In genomic region chr6:143059616-143060353, GRCh38 we compare ENCODE assay signal across 8 cellular contexts. TPM values are rescaled to one million over a fixed set of nuclear protein-coding genes. Genes with fewer than 3 reads are reported as not detected.
DNase-seq lines count a peak whose midpoint lies in the region; ATAC-seq, FAIRE-seq and TF ChIP-seq lines count a peak whose summit lies in the region.

No MANE protein-coding gene starts in this region.

- peaks cover 24% of the 10 kb centered on the region for H3K4me1 Mint-ChIP-seq in activated naive CD8-positive, alpha-beta T cell (ENCODE audit: low read depth)

- TF ChIP-seq EP300 in A549 (IDR thresholded peaks at IDR 0.05) = no peak

- FAIRE-seq in A549 (lab: Jason Lieb, UNC) = no peak

- H3K27ac Mint-ChIP-seq in activated naive CD8-positive, alpha-beta T cell = peak overlapping the region; percentile 94

- peak overlapping the region; percentile 84 to 96 for H3K27ac ChIP-seq in A549
- H3K27ac ChIP-seq in left ventricle myocardium inferior (replicated peaks) = peak overlapping the region; percentile 96
- peak overlapping the region; percentile 94 for H3K27ac ChIP-seq in psoas muscle

- H3K36me3 ChIP-seq in left ventricle myocardium inferior (no peaks in the 10 kb centered on the region), psoas muscle (ENCODE audit: insufficient read depth in 1 of 2, low read depth in 1 of 2) (no peaks in the 10 kb centered on the region)

- no peaks in the 10 kb centered on the region for H3K9me3 Mint-ChIP-seq in activated naive CD8-positive, alpha-beta T cell (ENCODE audit: low read depth)

- TF ChIP-seq RAD21 in A549 (conservative IDR thresholded peaks at IDR 0.05 in 1 of 2, IDR thresholded peaks at IDR 0.05 in 1 of 2) = no peak

- CTCF ChIA-PET in A549 (lab: Yijun Ruan, JAX) = no interaction called here

- H3K9me3 ChIP-seq in A549 = no peaks in the 10 kb centered on the region
- H3K9me3 ChIP-seq in left ventricle myocardium inferior (replicated peaks) = no peaks in the 10 kb centered on the region
- no peaks in the 10 kb centered on the region for H3K9me3 ChIP-seq in psoas muscle

- H3K27me3 ChIP-seq in left ventricle myocardium inferior (ENCODE audit: low read depth) (no peaks in the 10 kb centered on the region), psoas muscle (ENCODE audit: insufficient read depth in 3 of 3, low read length in 2 of 3) (no peaks in the 10 kb centered on the region)

- DNase-seq in A549 (ENCODE audit: low read depth in 1 of 2, low spot score in 1 of 2) = peak in 1 of 2 experiments; percentile 26
- peak; percentile 31 for DNase-seq in GM10266 (ENCODE audit: extremely low spot score)
- DNase-seq in NCI-H2029 treated with DMSO at 0.1 percent for 48 hours (lab: John Stamatoyannopoulos, UW) = peak; percentile 19
- no peak for DNase-seq in left ventricle myocardium inferior
- peak in 1 of 2 donors; percentile 23 for DNase-seq in psoas muscle

- intact Hi-C loops in left ventricle myocardium inferior (cut with micrococcal nuclease) (no loop called here), psoas muscle (cut with DNase I) (loop anchor here (2.0 to 10.0 kb wide), 5 partner anchors 95 to 175 kb away; partner anchors contain the start of gene HIVEP2 (in 1 of the 2))

- H3K36me3 Mint-ChIP-seq in activated naive CD8-positive, alpha-beta T cell = peaks cover 2% of the 10 kb centered on the region

- no peak for TF ChIP-seq POLR2A in A549 (IDR thresholded peaks at IDR 0.05; ENCODE audit: low read length)

- POLR2A ChIA-PET in A549 (lab: Yijun Ruan, JAX) = interaction anchor here (0.6 to 0.8 kb wide), 2 partner anchors 11 to 115 kb away, joined by 3 read pairs; partner anchors contain the start of gene HIVEP2

- 2% methylated on average over 8 of the region's 8 CpGs for WGBS in A549 (ENCODE audit: missing lambda C conversion rate)
- 1 to 3% (median 2%) methylated on average over 8 of the region's 8 CpGs for WGBS in psoas muscle, 3 donors

- H3K27me3 Mint-ChIP-seq in activated naive CD8-positive, alpha-beta T cell = no peaks in the 10 kb centered on the region

- peak overlapping the region; percentile 94 for H3K4me3 Mint-ChIP-seq in activated naive CD8-positive, alpha-beta T cell

- peak in 1 of 2 experiments; percentile 27; a peak in 1 of 6 replicates for ATAC-seq in A549
- ATAC-seq in psoas muscle = peak; percentile 85 to 88 (median 86)
- ATAC-seq in GM19328 (IDR thresholded peaks at IDR 0.05; ENCODE audit: unreplicated experiment) = no peak
- ATAC-seq in HG02852 (IDR thresholded peaks at IDR 0.05; ENCODE audit: unreplicated experiment) = no peak

- H3K4me3 ChIP-seq in A549 (peak overlapping the region; percentile 90), left ventricle myocardium inferior (peak overlapping the region; percentile 91), psoas muscle (peak overlapping the region; percentile 70)

- TF ChIP-seq CTCF in A549 (IDR thresholded peaks at IDR 0.05) = no peak
- no peak for TF ChIP-seq CTCF in GM10266 (IDR thresholded peaks at IDR 0.05; ENCODE audit: control insufficient read depth, insufficient read depth, low read depth, missing control alignments)
- TF ChIP-seq CTCF in left ventricle myocardium inferior (IDR thresholded peaks at IDR 0.05; ENCODE audit: borderline replicate concordance) = no peak
- TF ChIP-seq CTCF in psoas muscle (IDR thresholded peaks at IDR 0.05) = no peak

- peaks cover 13% of the 10 kb centered on the region for H3K4me1 ChIP-seq in A549
- peaks cover 34% of the 10 kb centered on the region for H3K4me1 ChIP-seq in left ventricle myocardium inferior
- peaks cover 36% of the 10 kb centered on the region for H3K4me1 ChIP-seq in psoas muscle

- H3K4me2 ChIP-seq in A549 = peak overlapping the region; percentile 84

TF ChIP-seq in A549, 52 proteins besides CTCF, POLR2A, EP300 and RAD21:
- TF ChIP-seq BCL3 (IDR thresholded peaks at IDR 0.05) (no peak), SMC3 (IDR thresholded peaks at IDR 0.05) (no peak), KDM1A (IDR thresholded peaks at IDR 0.05; ENCODE audit: low read depth) (no peak), MAZ (IDR thresholded peaks at IDR 0.05; ENCODE audit: borderline replicate concordance, low read depth, low read length) (no peak), HOXA7 (CRISPR knock-in tag; IDR thresholded peaks at IDR 0.05) (no peak), ZFP36 (IDR thresholded peaks at IDR 0.05; ENCODE audit: borderline replicate concordance, partially characterized antibody) (no peak), NPAS2 (CRISPR knock-in tag; IDR thresholded peaks at IDR 0.05; ENCODE audit: borderline replicate concordance) (no peak), RARB (CRISPR knock-in tag; IDR thresholded peaks at IDR 0.05) (no peak), KDM5A (IDR thresholded peaks at IDR 0.05) (no peak), FOSB (CRISPR knock-in tag; IDR thresholded peaks at IDR 0.05) (no peak), NR3C1 (IDR thresholded peaks at IDR 0.05) (no peak), RNF2 (IDR thresholded peaks at IDR 0.05; ENCODE audit: borderline replicate concordance, low read depth) (no peak), ZNF302 (CRISPR knock-in tag; IDR thresholded peaks at IDR 0.05) (no peak)
- TF ChIP-seq, protein P1, sequence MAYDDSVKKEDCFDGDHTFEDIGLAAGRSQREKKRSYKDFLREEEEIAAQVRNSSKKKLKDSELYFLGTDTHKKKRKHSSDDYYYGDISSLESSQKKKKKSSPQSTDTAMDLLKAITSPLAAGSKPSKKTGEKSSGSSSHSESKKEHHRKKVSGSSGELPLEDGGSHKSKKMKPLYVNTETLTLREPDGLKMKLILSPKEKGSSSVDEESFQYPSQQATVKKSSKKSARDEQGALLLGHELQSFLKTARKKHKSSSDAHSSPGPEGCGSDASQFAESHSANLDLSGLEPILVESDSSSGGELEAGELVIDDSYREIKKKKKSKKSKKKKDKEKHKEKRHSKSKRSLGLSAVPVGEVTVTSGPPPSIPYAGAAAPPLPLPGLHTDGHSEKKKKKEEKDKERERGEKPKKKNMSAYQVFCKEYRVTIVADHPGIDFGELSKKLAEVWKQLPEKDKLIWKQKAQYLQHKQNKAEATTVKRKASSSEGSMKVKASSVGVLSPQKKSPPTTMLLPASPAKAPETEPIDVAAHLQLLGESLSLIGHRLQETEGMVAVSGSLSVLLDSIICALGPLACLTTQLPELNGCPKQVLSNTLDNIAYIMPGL (CRISPR knock-in tag; IDR thresholded peaks at IDR 0.05; ENCODE audit: borderline replicate concordance) = no peak
- TF ChIP-seq, protein P2, sequence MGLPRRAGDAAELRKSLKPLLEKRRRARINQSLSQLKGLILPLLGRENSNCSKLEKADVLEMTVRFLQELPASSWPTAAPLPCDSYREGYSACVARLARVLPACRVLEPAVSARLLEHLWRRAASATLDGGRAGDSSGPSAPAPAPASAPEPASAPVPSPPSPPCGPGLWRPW (IDR thresholded peaks at IDR 0.05) = no peak
- TF ChIP-seq, protein P3, sequence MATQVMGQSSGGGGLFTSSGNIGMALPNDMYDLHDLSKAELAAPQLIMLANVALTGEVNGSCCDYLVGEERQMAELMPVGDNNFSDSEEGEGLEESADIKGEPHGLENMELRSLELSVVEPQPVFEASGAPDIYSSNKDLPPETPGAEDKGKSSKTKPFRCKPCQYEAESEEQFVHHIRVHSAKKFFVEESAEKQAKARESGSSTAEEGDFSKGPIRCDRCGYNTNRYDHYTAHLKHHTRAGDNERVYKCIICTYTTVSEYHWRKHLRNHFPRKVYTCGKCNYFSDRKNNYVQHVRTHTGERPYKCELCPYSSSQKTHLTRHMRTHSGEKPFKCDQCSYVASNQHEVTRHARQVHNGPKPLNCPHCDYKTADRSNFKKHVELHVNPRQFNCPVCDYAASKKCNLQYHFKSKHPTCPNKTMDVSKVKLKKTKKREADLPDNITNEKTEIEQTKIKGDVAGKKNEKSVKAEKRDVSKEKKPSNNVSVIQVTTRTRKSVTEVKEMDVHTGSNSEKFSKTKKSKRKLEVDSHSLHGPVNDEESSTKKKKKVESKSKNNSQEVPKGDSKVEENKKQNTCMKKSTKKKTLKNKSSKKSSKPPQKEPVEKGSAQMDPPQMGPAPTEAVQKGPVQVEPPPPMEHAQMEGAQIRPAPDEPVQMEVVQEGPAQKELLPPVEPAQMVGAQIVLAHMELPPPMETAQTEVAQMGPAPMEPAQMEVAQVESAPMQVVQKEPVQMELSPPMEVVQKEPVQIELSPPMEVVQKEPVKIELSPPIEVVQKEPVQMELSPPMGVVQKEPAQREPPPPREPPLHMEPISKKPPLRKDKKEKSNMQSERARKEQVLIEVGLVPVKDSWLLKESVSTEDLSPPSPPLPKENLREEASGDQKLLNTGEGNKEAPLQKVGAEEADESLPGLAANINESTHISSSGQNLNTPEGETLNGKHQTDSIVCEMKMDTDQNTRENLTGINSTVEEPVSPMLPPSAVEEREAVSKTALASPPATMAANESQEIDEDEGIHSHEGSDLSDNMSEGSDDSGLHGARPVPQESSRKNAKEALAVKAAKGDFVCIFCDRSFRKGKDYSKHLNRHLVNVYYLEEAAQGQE (IDR thresholded peaks at IDR 0.05) = no peak

RNA-seq across cellular contexts. Expression of gene AIG1, which starts 0.9 kb away (rescaled TPM):
- polyA plus RNA-seq in A549 (2011; rRNA removed) = 35.8 and 38.3 TPM in 2 replicates
- 22.8 and 23.0 TPM in 2 replicates for polyA plus RNA-seq in A549 (2012; cell fraction: cytosol; rRNA removed)
- 10.4 and 19.9 TPM in 2 replicates for polyA plus RNA-seq in A549 (2012; cell fraction: nucleus; rRNA removed)
- 27.7 to 29.5 TPM (median 29.1 TPM) in 3 replicates for polyA plus RNA-seq in A549 (2017; fragmentation: RNase III; extraction: RNeasy Plus Mini Kit Qiagen cat#74134 plus additional on column Dnase treatment)
- polyA minus RNA-seq in A549 (2011; rRNA and poly(A)+ RNA removed) = 25.7 and 30.5 TPM in 2 replicates
- 76.5 TPM for total RNA-seq in left ventricle myocardium inferior
- 10 to 100 TPM in 2 of 4 donors, 1 to 10 TPM in 2; 4.8 to 24.6 (median 9.4) TPM for total RNA-seq in psoas muscle
- polyA plus RNA-seq in psoas muscle = 1 to 10 TPM; 4.0 to 5.8 (median 4.8) TPM

Comparison
In these comparisons a context has a peak if more than half of its experiments do, and no peak if none do; other contexts are left out.
1. ATAC-seq: peak in psoas muscle (4 of 4); none in GM19328 (single experiment) and HG02852 (single experiment).
2. Peak in every context shown above with its lines, with median percentiles within 50 percentile points of each other: H3K27ac ChIP-seq and H3K4me3 ChIP-seq.